8 cellular contexts compared by ENCODE assay signal in the genomic region with DNA sequence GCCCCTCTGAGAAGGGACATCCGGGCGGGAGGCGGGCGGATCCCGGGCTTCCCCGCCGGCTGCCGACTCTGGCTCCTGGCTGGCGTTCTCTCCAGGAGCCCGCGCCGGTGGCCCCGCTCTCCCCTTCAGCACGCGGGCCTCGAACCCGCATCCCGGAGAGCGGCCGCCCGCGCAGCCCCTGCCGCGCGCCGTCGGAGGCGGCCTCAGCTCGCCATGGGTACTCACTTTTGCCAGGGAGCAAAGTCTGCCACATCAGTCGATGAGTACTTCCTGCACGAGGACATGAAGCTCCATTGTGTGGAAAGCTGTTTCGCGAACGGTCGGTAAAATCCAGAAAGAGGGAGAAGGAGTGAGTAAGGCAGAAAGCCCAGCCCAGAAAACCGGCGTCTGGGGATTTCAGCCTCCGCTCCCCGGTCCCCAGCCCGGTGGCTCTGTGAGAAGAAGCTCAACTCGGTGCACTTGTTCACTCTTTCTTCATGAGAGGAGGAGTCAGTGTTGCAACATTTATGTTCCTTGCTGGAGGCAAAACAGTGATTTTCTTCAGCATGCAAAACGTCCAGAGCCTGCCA. TPM values are rescaled to one million over a fixed set of nuclear protein-coding genes. Genes with fewer than 3 reads are reported as not detected.
DNase-seq lines count a peak whose midpoint lies in the region; ATAC-seq, FAIRE-seq and TF ChIP-seq lines count a peak whose summit lies in the region.

Gene PRLR, minus strand, starts transcription at position 445 of the 569 bp plus-strand sequence. CDS start 140,867 bp downstream, outside the sequence.

- H4K20me1 ChIP-seq in OCI-LY3 (ENCODE audit: insufficient read depth, low read length): no peaks in the 10 kb centered on the region

- H3K27ac ChIP-seq in OCI-LY3 (ENCODE audit: low read length): no peak within 1 kb of the TSS
- H3K27ac ChIP-seq in endodermal cell (ENCODE audit: low read depth, low read length): peak within 1 kb of the TSS; percentile 18
- H3K27ac ChIP-seq in aorta (ENCODE audit: low read depth in 1 of 2, low read length in 2 of 2): no peak within 1 kb of the TSS

- TF ChIP-seq POLR2A in GM12892 (IDR thresholded peaks at IDR 0.05; ENCODE audit: low read depth, low read length): no peak

- intact Hi-C loops in mucosa of descending colon (cut with DNase I, micrococcal nuclease) (no loop called here), aorta (cut with DNase I) (no loop called here)

- peak within 1 kb of the TSS; percentile 78 for H3K4me3 Mint-ChIP-seq in endodermal cell

- no peaks in the 10 kb centered on the region for H3K36me3 Mint-ChIP-seq in endodermal cell (ENCODE audit: low read depth)

- H2AFZ ChIP-seq in OCI-LY3 (ENCODE audit: low read depth, low read length): peak within 1 kb of the TSS; percentile 99

- H3K9me3 ChIP-seq in OCI-LY3 (ENCODE audit: insufficient read depth, low read length): no peaks in the 10 kb centered on the region
- no peaks in the 10 kb centered on the region for H3K9me3 ChIP-seq in endodermal cell (ENCODE audit: control insufficient read depth, low read length)
- no peaks in the 10 kb centered on the region for H3K9me3 ChIP-seq in mucosa of descending colon
- H3K9me3 ChIP-seq in aorta (ENCODE audit: control insufficient read depth, low read length): no peaks in the 10 kb centered on the region

- no peaks in the 10 kb centered on the region for H3K9me3 Mint-ChIP-seq in endodermal cell

- H3K4me3 ChIP-seq in OCI-LY3 (ENCODE audit: low read length) (peak within 1 kb of the TSS; percentile 78), endodermal cell (ENCODE audit: low read length) (peak within 1 kb of the TSS; percentile 87), mucosa of descending colon (peak within 1 kb of the TSS; percentile 34), aorta (ENCODE audit: low read length in 2 of 2) (peak within 1 kb of the TSS; percentile 29 to 50)

- peak; percentile 54 for FAIRE-seq in GM12892 (lab: Jason Lieb, UNC)

- WGBS in endodermal cell (ENCODE audit: insufficient coverage in 1 of 2, insufficient read length in 1 of 2), 2 experiments: 3 to 10% methylated on average over 23 to 42 of the region's 42 CpGs
- 0 to 1% methylated on average over 42 of the region's 42 CpGs for WGBS in aorta, 2 donors

- peaks cover 28% of the 10 kb centered on the region for H3K4me1 Mint-ChIP-seq in endodermal cell

- peak within 1 kb of the TSS; percentile 82 for H3K27ac Mint-ChIP-seq in endodermal cell

- ATAC-seq in HG02588 (IDR thresholded peaks at IDR 0.05; ENCODE audit: unreplicated experiment): peak; percentile 28
- ATAC-seq in mucosa of descending colon: peak; percentile 93
- peak; percentile 62 for ATAC-seq in aorta (ENCODE audit: low FRiP score)
- ATAC-seq in HG03565 (IDR thresholded peaks at IDR 0.05; ENCODE audit: unreplicated experiment): no peak

- TF ChIP-seq CTCF in OCI-LY3 (IDR thresholded peaks at IDR 0.05; ENCODE audit: low read depth, low read length) (no peak), endodermal cell (conservative IDR thresholded peaks at IDR 0.05) (peak; percentile 39), mucosa of descending colon (IDR thresholded peaks at IDR 0.05) (no peak)

- H3K4me2 ChIP-seq in OCI-LY3 (ENCODE audit: low read length): peak within 1 kb of the TSS; percentile 93

- H3K27me3 ChIP-seq in OCI-LY3 (ENCODE audit: low read depth, low read length): no peaks in the 10 kb centered on the region
- H3K27me3 ChIP-seq in endodermal cell (ENCODE audit: control insufficient read depth, insufficient read depth, low read length, poor library complexity, severe bottlenecking): no peaks in the 10 kb centered on the region
- H3K27me3 ChIP-seq in aorta (ENCODE audit: control insufficient read depth in 1 of 2, insufficient read depth in 2 of 2, low read length in 1 of 2): no peaks in the 10 kb centered on the region

- H3K27me3 Mint-ChIP-seq in endodermal cell (ENCODE audit: insufficient read depth): peaks cover 5% of the 10 kb centered on the region

- no peaks in the 10 kb centered on the region for H3K79me2 ChIP-seq in OCI-LY3 (ENCODE audit: low read length)

- H3K36me3 ChIP-seq in OCI-LY3 (replicated peaks; ENCODE audit: low read depth, low read length): no peaks in the 10 kb centered on the region
- no peaks in the 10 kb centered on the region for H3K36me3 ChIP-seq in endodermal cell (ENCODE audit: control insufficient read depth, insufficient read depth, low read length)
- H3K36me3 ChIP-seq in mucosa of descending colon (ENCODE audit: low read depth): no peaks in the 10 kb centered on the region
- no peaks in the 10 kb centered on the region for H3K36me3 ChIP-seq in aorta (ENCODE audit: control insufficient read depth in 1 of 2, insufficient read depth in 2 of 2, low read length in 1 of 2)

- DNase-seq in GM12892 (ENCODE audit: insufficient read length): no peak
- DNase-seq in endodermal cell: peak; percentile 73
- peak; percentile 58 to 75 (median 70) for DNase-seq in mucosa of descending colon
- DNase-seq in aorta: peak in 1 of 2 donors; percentile 51
- DNase-seq in activated CD4-positive, alpha-beta T cell treated with anti-CD3 and anti-CD28 coated beads for 48 hours: no peak

- H3K4me1 ChIP-seq in OCI-LY3 (ENCODE audit: low read length): peaks cover 17% of the 10 kb centered on the region
- peaks cover 8% of the 10 kb centered on the region for H3K4me1 ChIP-seq in endodermal cell (ENCODE audit: control insufficient read depth, insufficient read depth, low read length)
- H3K4me1 ChIP-seq in mucosa of descending colon (ENCODE audit: low read depth): peaks cover 12% of the 10 kb centered on the region
- H3K4me1 ChIP-seq in aorta (ENCODE audit: control insufficient read depth in 1 of 2, insufficient read depth in 2 of 2, low read length in 2 of 2): peaks cover 0 to 3% of the 10 kb centered on the region in 2 donors

- H3K9ac ChIP-seq in OCI-LY3 (ENCODE audit: low read length) (peak within 1 kb of the TSS; percentile 39; the same call in 1 of the 2 replicates), endodermal cell (ENCODE audit: extremely low read depth, low read length, poor library complexity, severe bottlenecking) (peak within 1 kb of the TSS; percentile 31)

RNA-seq across cellular contexts. Expression of gene PRLR, which starts in this region (rescaled TPM):
- not detected for polyA plus RNA-seq in GM12892 (2012; ENCODE audit: missing spikeins)
- total RNA-seq in endodermal cell (1 to 10 TPM; 4.1 to 6.5 TPM), mucosa of descending colon (10 to 100 TPM; 10.3 to 47.1 (median 35.8) TPM), aorta (1 to 10 TPM; 1.1 to 3.2 TPM)
- 6.5 TPM for polyA plus RNA-seq in endodermal cell (2013, experiment 1 of 2)
- 10.4 TPM for polyA plus RNA-seq in endodermal cell (2013, experiment 2 of 2)
- under 1 TPM; 0.08 to 0.25 TPM for polyA plus RNA-seq in aorta

Comparison
In these comparisons a context has a peak if more than half of its experiments do, and no peak if none do; other contexts are left out.
1. DNase-seq: peak in endodermal cell (single experiment) and mucosa of descending colon (3 of 3); none in GM12892 (single experiment) and activated CD4-positive, alpha-beta T cell treated with anti-CD3 and anti-CD28 coated beads for 48 hours (single experiment).
2. H3K4me3 ChIP-seq: peak in every context shown above with its lines; median percentile 87 in endodermal cell; 78 in OCI-LY3; 40 in aorta; 34 in mucosa of descending colon.